1 cellular context compared by ENCODE assay signal in the genomic region with DNA sequence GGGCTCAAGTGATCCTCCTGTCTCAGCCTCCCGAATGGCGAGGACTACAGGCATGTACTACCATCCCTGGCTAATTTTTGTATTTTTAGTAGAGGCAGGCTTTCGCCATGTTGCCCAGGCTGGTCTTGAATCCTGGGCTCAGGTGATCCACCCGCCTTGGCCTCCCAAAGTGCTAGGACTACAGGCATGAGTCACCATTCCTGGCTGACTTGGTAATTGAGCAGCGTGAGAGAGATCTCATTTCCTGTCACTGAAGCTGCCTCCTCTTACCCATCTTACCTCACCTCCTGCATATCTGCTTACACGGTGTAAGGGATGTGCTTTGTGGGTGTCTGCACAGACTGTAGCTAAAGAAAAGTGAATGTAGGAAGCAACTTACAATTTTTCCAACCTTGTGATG.
TF ChIP-seq lines count a peak whose summit lies in the region.

No MANE protein-coding gene starts in this region.

TF ChIP-seq in endothelial cell of umbilical vein, 7 proteins besides CTCF, POLR2A, EP300 and RAD21:
- TF ChIP-seq FOS (IDR thresholded peaks at IDR 0.05; ENCODE audit: borderline replicate concordance, insufficient read depth, low read length) (peak; percentile 47), JUN (IDR thresholded peaks at IDR 0.05; ENCODE audit: borderline replicate concordance, insufficient read depth, insufficient read length, low read depth) (peak; percentile 22), MYC (IDR thresholded peaks at IDR 0.05; ENCODE audit: low read depth, low read length) (no peak), POLR2AphosphoS5 (IDR thresholded peaks at IDR 0.05; ENCODE audit: insufficient read depth, low read depth, low read length) (no peak), EZH2 (IDR thresholded peaks at IDR 0.05; ENCODE audit: borderline replicate concordance, low read depth, low read length, severe bottlenecking) (no peak), GATA2 (IDR thresholded peaks at IDR 0.05; ENCODE audit: insufficient read depth, insufficient read length, low read depth, low read length) (no peak)
- TF ChIP-seq, protein P1, sequence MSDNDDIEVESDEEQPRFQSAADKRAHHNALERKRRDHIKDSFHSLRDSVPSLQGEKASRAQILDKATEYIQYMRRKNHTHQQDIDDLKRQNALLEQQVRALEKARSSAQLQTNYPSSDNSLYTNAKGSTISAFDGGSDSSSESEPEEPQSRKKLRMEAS (IDR thresholded peaks at IDR 0.05; ENCODE audit: insufficient read depth, insufficient read length): no peak
